Comparison of ENCODE assay signal across 1 cellular context in the genomic region with DNA sequence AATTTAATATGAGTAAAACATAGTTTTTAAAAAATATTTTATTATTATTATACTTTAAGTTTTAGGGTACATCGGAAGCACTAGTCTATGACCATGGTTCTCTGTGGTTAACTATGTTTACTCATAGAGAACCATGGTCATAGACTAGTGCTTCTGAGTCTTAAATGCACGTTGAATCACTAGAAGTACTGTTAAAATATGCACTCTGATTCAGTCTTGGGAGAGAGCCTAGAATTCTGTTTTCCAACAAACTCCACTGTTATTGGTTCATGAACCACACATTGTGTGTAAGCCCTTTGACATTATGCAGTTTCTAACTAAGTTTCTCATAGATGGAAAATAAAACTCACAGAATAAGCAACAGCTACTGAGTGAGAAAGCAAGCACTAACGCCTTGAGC.
TF ChIP-seq lines count a peak whose summit lies in the region.

No MANE protein-coding gene starts in this region.

TF ChIP-seq in GM23338, 12 proteins besides CTCF, POLR2A, EP300 and RAD21 (continued from another document):
- TF ChIP-seq, protein P1, sequence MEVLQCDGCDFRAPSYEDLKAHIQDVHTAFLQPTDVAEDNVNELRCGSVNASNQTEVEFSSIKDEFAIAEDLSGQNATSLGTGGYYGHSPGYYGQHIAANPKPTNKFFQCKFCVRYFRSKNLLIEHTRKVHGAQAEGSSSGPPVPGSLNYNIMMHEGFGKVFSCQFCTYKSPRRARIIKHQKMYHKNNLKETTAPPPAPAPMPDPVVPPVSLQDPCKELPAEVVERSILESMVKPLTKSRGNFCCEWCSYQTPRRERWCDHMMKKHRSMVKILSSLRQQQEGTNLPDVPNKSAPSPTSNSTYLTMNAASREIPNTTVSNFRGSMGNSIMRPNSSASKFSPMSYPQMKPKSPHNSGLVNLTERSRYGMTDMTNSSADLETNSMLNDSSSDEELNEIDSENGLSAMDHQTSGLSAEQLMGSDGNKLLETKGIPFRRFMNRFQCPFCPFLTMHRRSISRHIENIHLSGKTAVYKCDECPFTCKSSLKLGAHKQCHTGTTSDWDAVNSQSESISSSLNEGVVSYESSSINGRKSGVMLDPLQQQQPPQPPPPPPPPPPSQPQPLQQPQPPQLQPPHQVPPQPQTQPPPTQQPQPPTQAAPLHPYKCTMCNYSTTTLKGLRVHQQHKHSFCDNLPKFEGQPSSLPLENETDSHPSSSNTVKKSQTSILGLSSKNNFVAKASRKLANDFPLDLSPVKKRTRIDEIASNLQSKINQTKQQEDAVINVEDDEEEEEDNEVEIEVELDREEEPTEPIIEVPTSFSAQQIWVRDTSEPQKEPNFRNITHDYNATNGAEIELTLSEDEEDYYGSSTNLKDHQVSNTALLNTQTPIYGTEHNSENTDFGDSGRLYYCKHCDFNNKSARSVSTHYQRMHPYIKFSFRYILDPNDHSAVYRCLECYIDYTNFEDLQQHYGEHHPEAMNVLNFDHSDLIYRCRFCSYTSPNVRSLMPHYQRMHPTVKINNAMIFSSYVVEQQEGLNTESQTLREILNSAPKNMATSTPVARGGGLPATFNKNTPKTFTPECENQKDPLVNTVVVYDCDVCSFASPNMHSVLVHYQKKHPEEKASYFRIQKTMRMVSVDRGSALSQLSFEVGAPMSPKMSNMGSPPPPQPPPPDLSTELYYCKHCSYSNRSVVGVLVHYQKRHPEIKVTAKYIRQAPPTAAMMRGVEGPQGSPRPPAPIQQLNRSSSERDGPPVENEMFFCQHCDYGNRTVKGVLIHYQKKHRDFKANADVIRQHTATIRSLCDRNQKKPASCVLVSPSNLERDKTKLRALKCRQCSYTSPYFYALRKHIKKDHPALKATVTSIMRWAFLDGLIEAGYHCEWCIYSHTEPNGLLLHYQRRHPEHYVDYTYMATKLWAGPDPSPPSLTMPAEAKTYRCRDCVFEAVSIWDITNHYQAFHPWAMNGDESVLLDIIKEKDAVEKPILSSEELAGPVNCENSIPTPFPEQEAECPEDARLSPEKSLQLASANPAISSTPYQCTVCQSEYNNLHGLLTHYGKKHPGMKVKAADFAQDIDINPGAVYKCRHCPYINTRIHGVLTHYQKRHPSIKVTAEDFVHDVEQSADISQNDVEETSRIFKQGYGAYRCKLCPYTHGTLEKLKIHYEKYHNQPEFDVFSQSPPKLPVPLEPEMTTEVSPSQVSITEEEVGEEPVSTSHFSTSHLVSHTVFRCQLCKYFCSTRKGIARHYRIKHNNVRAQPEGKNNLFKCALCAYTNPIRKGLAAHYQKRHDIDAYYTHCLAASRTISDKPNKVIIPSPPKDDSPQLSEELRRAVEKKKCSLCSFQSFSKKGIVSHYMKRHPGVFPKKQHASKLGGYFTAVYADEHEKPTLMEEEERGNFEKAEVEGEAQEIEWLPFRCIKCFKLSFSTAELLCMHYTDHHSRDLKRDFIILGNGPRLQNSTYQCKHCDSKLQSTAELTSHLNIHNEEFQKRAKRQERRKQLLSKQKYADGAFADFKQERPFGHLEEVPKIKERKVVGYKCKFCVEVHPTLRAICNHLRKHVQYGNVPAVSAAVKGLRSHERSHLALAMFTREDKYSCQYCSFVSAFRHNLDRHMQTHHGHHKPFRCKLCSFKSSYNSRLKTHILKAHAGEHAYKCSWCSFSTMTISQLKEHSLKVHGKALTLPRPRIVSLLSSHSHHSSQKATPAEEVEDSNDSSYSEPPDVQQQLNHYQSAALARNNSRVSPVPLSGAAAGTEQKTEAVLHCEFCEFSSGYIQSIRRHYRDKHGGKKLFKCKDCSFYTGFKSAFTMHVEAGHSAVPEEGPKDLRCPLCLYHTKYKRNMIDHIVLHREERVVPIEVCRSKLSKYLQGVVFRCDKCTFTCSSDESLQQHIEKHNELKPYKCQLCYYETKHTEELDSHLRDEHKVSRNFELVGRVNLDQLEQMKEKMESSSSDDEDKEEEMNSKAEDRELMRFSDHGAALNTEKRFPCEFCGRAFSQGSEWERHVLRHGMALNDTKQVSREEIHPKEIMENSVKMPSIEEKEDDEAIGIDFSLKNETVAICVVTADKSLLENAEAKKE (CRISPR knock-in tag; IDR thresholded peaks at IDR 0.05) = no peak
- TF ChIP-seq STAT1 (IDR thresholded peaks at IDR 0.05; ENCODE audit: unreplicated experiment) (no peak), POLR2AphosphoS5 (IDR thresholded peaks at IDR 0.05; ENCODE audit: low read depth) (no peak), NANOG (IDR thresholded peaks at IDR 0.05; ENCODE audit: borderline replicate concordance) (no peak), CREB1 (CRISPR knock-in tag; IDR thresholded peaks at IDR 0.05; ENCODE audit: low read depth) (no peak), EZH2phosphoT487 (IDR thresholded peaks at IDR 0.05; ENCODE audit: unreplicated experiment) (no peak), JUNB (IDR thresholded peaks at IDR 0.05; ENCODE audit: unreplicated experiment) (no peak)
- TF ChIP-seq, protein P2, sequence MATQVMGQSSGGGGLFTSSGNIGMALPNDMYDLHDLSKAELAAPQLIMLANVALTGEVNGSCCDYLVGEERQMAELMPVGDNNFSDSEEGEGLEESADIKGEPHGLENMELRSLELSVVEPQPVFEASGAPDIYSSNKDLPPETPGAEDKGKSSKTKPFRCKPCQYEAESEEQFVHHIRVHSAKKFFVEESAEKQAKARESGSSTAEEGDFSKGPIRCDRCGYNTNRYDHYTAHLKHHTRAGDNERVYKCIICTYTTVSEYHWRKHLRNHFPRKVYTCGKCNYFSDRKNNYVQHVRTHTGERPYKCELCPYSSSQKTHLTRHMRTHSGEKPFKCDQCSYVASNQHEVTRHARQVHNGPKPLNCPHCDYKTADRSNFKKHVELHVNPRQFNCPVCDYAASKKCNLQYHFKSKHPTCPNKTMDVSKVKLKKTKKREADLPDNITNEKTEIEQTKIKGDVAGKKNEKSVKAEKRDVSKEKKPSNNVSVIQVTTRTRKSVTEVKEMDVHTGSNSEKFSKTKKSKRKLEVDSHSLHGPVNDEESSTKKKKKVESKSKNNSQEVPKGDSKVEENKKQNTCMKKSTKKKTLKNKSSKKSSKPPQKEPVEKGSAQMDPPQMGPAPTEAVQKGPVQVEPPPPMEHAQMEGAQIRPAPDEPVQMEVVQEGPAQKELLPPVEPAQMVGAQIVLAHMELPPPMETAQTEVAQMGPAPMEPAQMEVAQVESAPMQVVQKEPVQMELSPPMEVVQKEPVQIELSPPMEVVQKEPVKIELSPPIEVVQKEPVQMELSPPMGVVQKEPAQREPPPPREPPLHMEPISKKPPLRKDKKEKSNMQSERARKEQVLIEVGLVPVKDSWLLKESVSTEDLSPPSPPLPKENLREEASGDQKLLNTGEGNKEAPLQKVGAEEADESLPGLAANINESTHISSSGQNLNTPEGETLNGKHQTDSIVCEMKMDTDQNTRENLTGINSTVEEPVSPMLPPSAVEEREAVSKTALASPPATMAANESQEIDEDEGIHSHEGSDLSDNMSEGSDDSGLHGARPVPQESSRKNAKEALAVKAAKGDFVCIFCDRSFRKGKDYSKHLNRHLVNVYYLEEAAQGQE (IDR thresholded peaks at IDR 0.05; ENCODE audit: unreplicated experiment) = no peak
- TF ChIP-seq, protein P3, sequence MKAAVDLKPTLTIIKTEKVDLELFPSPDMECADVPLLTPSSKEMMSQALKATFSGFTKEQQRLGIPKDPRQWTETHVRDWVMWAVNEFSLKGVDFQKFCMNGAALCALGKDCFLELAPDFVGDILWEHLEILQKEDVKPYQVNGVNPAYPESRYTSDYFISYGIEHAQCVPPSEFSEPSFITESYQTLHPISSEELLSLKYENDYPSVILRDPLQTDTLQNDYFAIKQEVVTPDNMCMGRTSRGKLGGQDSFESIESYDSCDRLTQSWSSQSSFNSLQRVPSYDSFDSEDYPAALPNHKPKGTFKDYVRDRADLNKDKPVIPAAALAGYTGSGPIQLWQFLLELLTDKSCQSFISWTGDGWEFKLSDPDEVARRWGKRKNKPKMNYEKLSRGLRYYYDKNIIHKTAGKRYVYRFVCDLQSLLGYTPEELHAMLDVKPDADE (IDR thresholded peaks at IDR 0.05) = no peak
